Comparison of ENCODE assay signal across 1 cellular context in genomic region chr7:36153571-36154097, GRCh38.
TF ChIP-seq lines count a peak whose summit lies in the region.

No MANE protein-coding gene starts in this region.

TF ChIP-seq in HepG2, 621 proteins besides CTCF, POLR2A, EP300 and RAD21 (continued from another document):
- TF ChIP-seq ZNF10 (CRISPR knock-in tag; IDR thresholded peaks at IDR 0.05; ENCODE audit: borderline replicate concordance, low read depth) (no peak), ZFP90 (CRISPR knock-in tag; IDR thresholded peaks at IDR 0.05; ENCODE audit: borderline replicate concordance) (0 out of 2 replicates have a peak, but pooled peaks have one; percentile 30), NPAS2 (CRISPR knock-in tag; IDR thresholded peaks at IDR 0.05; ENCODE audit: borderline replicate concordance) (no peak), ZNF512 (CRISPR knock-in tag; IDR thresholded peaks at IDR 0.05) (no peak), RBFOX2 (IDR thresholded peaks at IDR 0.05; ENCODE audit: low read depth, low read length) (0 out of 2 replicates have a peak, but pooled peaks have one; percentile 11), CREB1 (IDR thresholded peaks at IDR 0.05) (no peak), CREB1 (CRISPR knock-in tag; IDR thresholded peaks at IDR 0.05) (no peak), ZBTB7A (CRISPR knock-in tag; IDR thresholded peaks at IDR 0.05) (no peak), ZBTB40 (IDR thresholded peaks at IDR 0.05) (no peak), ZBTB40 (CRISPR knock-in tag; IDR thresholded peaks at IDR 0.05) (no peak), TAF15 (IDR thresholded peaks at IDR 0.05; ENCODE audit: low read depth, low read length, poor library complexity, severe bottlenecking) (no peak), ZNF414 (CRISPR knock-in tag; IDR thresholded peaks at IDR 0.05) (no peak; the same call in 1 of the 2 replicates), SUZ12 (IDR thresholded peaks at IDR 0.05; ENCODE audit: low read depth, low read length) (no peak)
- TF ChIP-seq, protein P1, sequence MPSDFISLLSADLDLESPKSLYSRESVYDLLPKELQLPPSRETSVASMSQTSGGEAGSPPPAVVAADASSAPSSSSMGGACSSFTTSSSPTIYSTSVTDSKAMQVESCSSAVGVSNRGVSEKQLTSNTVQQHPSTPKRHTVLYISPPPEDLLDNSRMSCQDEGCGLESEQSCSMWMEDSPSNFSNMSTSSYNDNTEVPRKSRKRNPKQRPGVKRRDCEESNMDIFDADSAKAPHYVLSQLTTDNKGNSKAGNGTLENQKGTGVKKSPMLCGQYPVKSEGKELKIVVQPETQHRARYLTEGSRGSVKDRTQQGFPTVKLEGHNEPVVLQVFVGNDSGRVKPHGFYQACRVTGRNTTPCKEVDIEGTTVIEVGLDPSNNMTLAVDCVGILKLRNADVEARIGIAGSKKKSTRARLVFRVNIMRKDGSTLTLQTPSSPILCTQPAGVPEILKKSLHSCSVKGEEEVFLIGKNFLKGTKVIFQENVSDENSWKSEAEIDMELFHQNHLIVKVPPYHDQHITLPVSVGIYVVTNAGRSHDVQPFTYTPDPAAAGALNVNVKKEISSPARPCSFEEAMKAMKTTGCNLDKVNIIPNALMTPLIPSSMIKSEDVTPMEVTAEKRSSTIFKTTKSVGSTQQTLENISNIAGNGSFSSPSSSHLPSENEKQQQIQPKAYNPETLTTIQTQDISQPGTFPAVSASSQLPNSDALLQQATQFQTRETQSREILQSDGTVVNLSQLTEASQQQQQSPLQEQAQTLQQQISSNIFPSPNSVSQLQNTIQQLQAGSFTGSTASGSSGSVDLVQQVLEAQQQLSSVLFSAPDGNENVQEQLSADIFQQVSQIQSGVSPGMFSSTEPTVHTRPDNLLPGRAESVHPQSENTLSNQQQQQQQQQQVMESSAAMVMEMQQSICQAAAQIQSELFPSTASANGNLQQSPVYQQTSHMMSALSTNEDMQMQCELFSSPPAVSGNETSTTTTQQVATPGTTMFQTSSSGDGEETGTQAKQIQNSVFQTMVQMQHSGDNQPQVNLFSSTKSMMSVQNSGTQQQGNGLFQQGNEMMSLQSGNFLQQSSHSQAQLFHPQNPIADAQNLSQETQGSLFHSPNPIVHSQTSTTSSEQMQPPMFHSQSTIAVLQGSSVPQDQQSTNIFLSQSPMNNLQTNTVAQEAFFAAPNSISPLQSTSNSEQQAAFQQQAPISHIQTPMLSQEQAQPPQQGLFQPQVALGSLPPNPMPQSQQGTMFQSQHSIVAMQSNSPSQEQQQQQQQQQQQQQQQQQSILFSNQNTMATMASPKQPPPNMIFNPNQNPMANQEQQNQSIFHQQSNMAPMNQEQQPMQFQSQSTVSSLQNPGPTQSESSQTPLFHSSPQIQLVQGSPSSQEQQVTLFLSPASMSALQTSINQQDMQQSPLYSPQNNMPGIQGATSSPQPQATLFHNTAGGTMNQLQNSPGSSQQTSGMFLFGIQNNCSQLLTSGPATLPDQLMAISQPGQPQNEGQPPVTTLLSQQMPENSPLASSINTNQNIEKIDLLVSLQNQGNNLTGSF (CRISPR knock-in tag; IDR thresholded peaks at IDR 0.05) = no peak
